In the genomic region with DNA sequence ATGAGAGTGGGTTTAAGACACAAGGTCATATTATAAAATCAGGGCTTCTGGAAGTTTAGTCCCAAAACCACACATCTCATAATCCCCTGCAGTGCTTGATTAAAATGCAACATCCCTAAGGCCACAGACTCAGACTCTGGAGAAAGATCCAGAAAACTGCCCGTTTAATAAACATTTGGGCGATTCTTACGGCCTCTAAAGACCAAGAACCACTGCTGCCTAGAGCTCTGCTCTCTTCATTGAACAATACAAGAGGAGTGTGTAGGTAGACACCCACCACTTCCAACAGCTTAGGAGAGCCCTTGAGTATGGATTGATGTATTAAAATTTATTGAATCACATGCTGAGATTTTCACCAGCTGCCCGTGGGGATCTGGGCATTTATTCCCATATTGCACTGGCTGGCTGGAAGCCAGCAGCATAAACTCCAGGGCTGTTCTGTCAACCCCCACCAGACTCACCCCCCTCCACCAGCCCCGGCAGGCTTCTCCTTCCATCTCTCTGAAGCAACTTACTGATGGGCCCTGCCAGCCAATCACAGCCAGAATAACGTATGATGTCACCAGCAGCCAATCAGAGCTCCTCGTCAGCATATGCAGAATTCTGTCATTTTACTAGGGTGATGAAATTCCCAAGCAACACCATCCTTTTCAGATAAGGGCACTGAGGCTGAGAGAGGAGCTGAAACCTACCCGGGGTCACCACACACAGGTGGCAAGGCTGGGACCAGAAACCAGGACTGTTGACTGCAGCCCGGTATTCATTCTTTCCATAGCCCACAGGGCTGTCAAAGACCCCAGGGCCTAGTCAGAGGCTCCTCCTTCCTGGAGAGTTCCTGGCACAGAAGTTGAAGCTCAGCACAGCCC, we compare ENCODE assay signal across 8 cellular contexts. TPM values are rescaled to one million over a fixed set of nuclear protein-coding genes. Genes with fewer than 3 reads are reported as not detected.
DNase-seq lines count a peak whose midpoint lies in the region; ATAC-seq lines count a peak whose summit lies in the region.
"Had no signal": no experiment of that assay in that cellular context is flagged by ENCODE, and none has a peak within 500 bp of the region (broad histone marks: within the 10 kb centered on the region; RNA-seq: fewer than 3 reads in every experiment).

No MANE protein-coding gene starts in this region.

- DNase-seq in G401 (ENCODE audit: low spot score) (peak; percentile 98), NCI-H1105 (lab: John Stamatoyannopoulos, UW) (peak; percentile 71), SKM-1 (lab: John Stamatoyannopoulos, UW; ENCODE audit: unreplicated experiment) (peak; percentile 54), fibroblast of the conjunctiva (ENCODE audit: low read depth) (peak; percentile 99), non-pigmented ciliary epithelial cell (ENCODE audit: low read depth) (peak; percentile 74)

- in situ Hi-C loops in G401 (cut with HindIII; ENCODE audit: low sequenced_read_pairs), result no loop called here

- ATAC-seq in HG02885 (IDR thresholded peaks at IDR 0.05; ENCODE audit: poor library complexity, unreplicated experiment) (no peak), GM21390 (IDR thresholded peaks at IDR 0.05; ENCODE audit: unreplicated experiment) (no peak)

RNA-seq across cellular contexts. Expression of a gene that starts 0.7 kb away (rescaled TPM):
- total RNA-seq in G401 (2014; rRNA removed; shearing (Covaris generic)), result 0.10 and 0.18 TPM in 2 replicates
- total RNA-seq: T-helper 2 cell treated with Interferon-gamma antibody and Interleukin-4, amounts not matched to agents 100 ng/mL and 5 ng/mL, for 36 hours had no signal

RNA-seq across cellular contexts. Expression of a gene that starts 18.0 kb away (rescaled TPM):
- total RNA-seq in G401 (2014; rRNA removed; shearing (Covaris generic)), result 588 and 699 TPM in 2 replicates

RNA-seq across cellular contexts. Expression of a gene that starts 32.0 kb away (rescaled TPM):
- total RNA-seq in G401 (2014; rRNA removed; shearing (Covaris generic)), result 12.4 and 19.0 TPM in 2 replicates
- total RNA-seq: T-helper 2 cell treated with Interferon-gamma antibody and Interleukin-4, amounts not matched to agents 100 ng/mL and 5 ng/mL, for 36 hours had no signal

RNA-seq across cellular contexts. Expression of a gene that starts 58.1 kb away (rescaled TPM):
- 44.4 and 47.1 TPM in 2 replicates for total RNA-seq in G401 (2014; rRNA removed; shearing (Covaris generic))
